In genomic region chr11:65119670-65119995, GRCh38 we compare ENCODE assay signal across 15 cellular contexts. TPM values are rescaled to one million over a fixed set of nuclear protein-coding genes. Genes with fewer than 3 reads are reported as not detected.
DNase-seq lines count a peak whose midpoint lies in the region; ATAC-seq and TF ChIP-seq lines count a peak whose summit lies in the region.
"Had no signal": no experiment of that assay in that cellular context is flagged by ENCODE, and none has a peak within 500 bp of the region (broad histone marks: within the 10 kb centered on the region; RNA-seq: fewer than 3 reads in every experiment).

No MANE protein-coding gene starts in this region.

- H3K27me3 Mint-ChIP-seq in Caco-2 (ENCODE audit: insufficient read depth, unreplicated experiment) (no peaks in the 10 kb centered on the region), nephron (ENCODE audit: low read depth) (no peaks in the 10 kb centered on the region), WTC11 (ENCODE audit: low read depth) (no peaks in the 10 kb centered on the region)
- no peaks in the 10 kb centered on the region for H3K27me3 Mint-ChIP-seq in activated naive CD8-positive, alpha-beta T cell treated with anti-CD3 and anti-CD28 coated beads, Interleukin-2, amount 10 ng/mL, durations not matched to agents 7 days and 5 days

- no TSS peak for BruUV-seq in Caco-2 (replicated peaks; lab: Mats Ljungman, UMichigan)

- H3K4me3 Mint-ChIP-seq in Caco-2 (ENCODE audit: unreplicated experiment) = peak overlapping the region; percentile 98
- no peak overlapping the region for H3K4me3 Mint-ChIP-seq in activated naive CD8-positive, alpha-beta T cell treated with anti-CD3 and anti-CD28 coated beads, Interleukin-2, amount 10 ng/mL, durations not matched to agents 7 days and 5 days
- peak overlapping the region; percentile 76 to 100 (median 98) for H3K4me3 Mint-ChIP-seq in nephron
- no peak overlapping the region for H3K4me3 Mint-ChIP-seq in WTC11

- TF ChIP-seq CTCF in Caco-2 (IDR thresholded peaks at IDR 0.05; ENCODE audit: insufficient read depth in 1 of 2, low read depth in 1 of 2, low read length in 1 of 2, severe bottlenecking in 1 of 2, unreplicated experiment in 1 of 2) = no peak
- TF ChIP-seq CTCF in nephron (IDR thresholded peaks at IDR 0.05; ENCODE audit: unreplicated experiment in 3 of 3) = no peak
- no peak for TF ChIP-seq CTCF in WTC11 (IDR thresholded peaks at IDR 0.05)

- H3K27ac Mint-ChIP-seq in Caco-2 (ENCODE audit: unreplicated experiment) = no peak overlapping the region
- H3K27ac Mint-ChIP-seq in activated naive CD8-positive, alpha-beta T cell treated with anti-CD3 and anti-CD28 coated beads, Interleukin-2, amount 10 ng/mL, durations not matched to agents 7 days and 5 days = peak overlapping the region; percentile 99
- H3K27ac Mint-ChIP-seq in nephron = peak overlapping the region in 1 of 3 experiments; percentile 32
- no peak overlapping the region for H3K27ac Mint-ChIP-seq in WTC11

- CTCF ChIA-PET in Caco-2 (lab: Charles Lee) (no interaction called here), WTC11 (lab: Charles Lee) (interaction anchor here (2.7 to 5.7 kb wide), 2 partner anchors 8 to 62 kb away, joined by 14 to 56 read pairs; partner anchors contain the start of genes CAPN1 and TM7SF2)

- H3K79me2 ChIP-seq in Karpas-422 (ENCODE audit: low read length) = peaks cover 51% of the 10 kb centered on the region

- DNase-seq in Caco-2 (no peak), Karpas-422 (peak; percentile 65), WTC11 (ENCODE audit: low spot score) (no peak)
- no peak for DNase-seq in activated naive CD8-positive, alpha-beta T cell treated with anti-CD3 and anti-CD28 coated beads, Interleukin-2, amount 10 ng/mL, durations not matched to agents 7 days and 5 days
- DNase-seq in effector memory CD4-positive, alpha-beta T cell = no peak
- DNase-seq: activated effector memory CD4-positive, alpha-beta T cell treated with Interleukin-2 at 50 U/mL for 16 hours; caudate nucleus; NCI-H1417 treated with DMSO at 0.1 percent for 48 hours; NCI-H526; SHP77; transverse colon; WERI-Rb-1 had no signal

- peak overlapping the region; percentile 97 for H3K4me2 ChIP-seq in Karpas-422 (ENCODE audit: low read depth, low read length, poor library complexity, severe bottlenecking)

- intact Hi-C loops in Caco-2 (cut with micrococcal nuclease; ENCODE audit: unreplicated experiment) = loop anchor here (5.0 to 10.0 kb wide), 2 partner anchors 133 to 345 kb away; partner anchors contain the start of gene SF1

- H3K4me3 ChIP-seq in Caco-2 (ENCODE audit: low read depth, low read length) (no peak overlapping the region), Karpas-422 (ENCODE audit: low read length) (peak overlapping the region; percentile 90)
- H3K4me3 ChIP-seq in effector memory CD4-positive, alpha-beta T cell (ENCODE audit: insufficient read depth, low read depth, low read length, poor library complexity, severe bottlenecking) = no peak overlapping the region
- H3K4me3 ChIP-seq: transverse colon had no signal

- ATAC-seq in activated naive CD8-positive, alpha-beta T cell treated with anti-CD3 and anti-CD28 coated beads, Interleukin-2, amount 10 ng/mL, durations not matched to agents 7 days and 5 days (ENCODE audit: low read depth) = no peak
- no peak for ATAC-seq in GM18519 (IDR thresholded peaks at IDR 0.05; ENCODE audit: low FRiP score, unreplicated experiment)
- no peak for ATAC-seq in WTC11
- no peak for ATAC-seq in HG02759 (IDR thresholded peaks at IDR 0.05; ENCODE audit: unreplicated experiment)

- H2AFZ ChIP-seq in Karpas-422 (ENCODE audit: low read length) = no peak overlapping the region

- peak overlapping the region; percentile 95 for H3K27ac ChIP-seq in Karpas-422 (ENCODE audit: low read length)
- H3K27ac ChIP-seq in effector memory CD4-positive, alpha-beta T cell (ENCODE audit: insufficient read depth, low read length, poor library complexity, severe bottlenecking) = no peak overlapping the region
- H3K27ac ChIP-seq: WERI-Rb-1 had no signal

- H3K9me3 ChIP-seq in Caco-2 = no peaks in the 10 kb centered on the region
- no peaks in the 10 kb centered on the region for H3K9me3 ChIP-seq in Karpas-422 (ENCODE audit: low read length)
- no peaks in the 10 kb centered on the region for H3K9me3 ChIP-seq in effector memory CD4-positive, alpha-beta T cell (ENCODE audit: control insufficient read depth, low read length)
- H3K9me3 ChIP-seq: transverse colon had no signal

- peak overlapping the region; percentile 98 for H3K9ac ChIP-seq in Karpas-422 (ENCODE audit: low read length)

- H3K9me3 Mint-ChIP-seq in Caco-2 (ENCODE audit: unreplicated experiment) (no peaks in the 10 kb centered on the region), nephron (no peaks in the 10 kb centered on the region), WTC11 (no peaks in the 10 kb centered on the region)
- H3K9me3 Mint-ChIP-seq in activated naive CD8-positive, alpha-beta T cell treated with anti-CD3 and anti-CD28 coated beads, Interleukin-2, amount 10 ng/mL, durations not matched to agents 7 days and 5 days = no peaks in the 10 kb centered on the region

- peaks cover 7% of the 10 kb centered on the region for H3K4me1 Mint-ChIP-seq in Caco-2 (ENCODE audit: low read depth, unreplicated experiment)
- H3K4me1 Mint-ChIP-seq in activated naive CD8-positive, alpha-beta T cell treated with anti-CD3 and anti-CD28 coated beads, Interleukin-2, amount 10 ng/mL, durations not matched to agents 7 days and 5 days = peaks cover 34% of the 10 kb centered on the region
- H3K4me1 Mint-ChIP-seq in nephron = peaks cover 28% of the 10 kb centered on the region
- H3K4me1 Mint-ChIP-seq in WTC11 = peaks cover 17% of the 10 kb centered on the region

- peaks cover 21% of the 10 kb centered on the region for H3K4me1 ChIP-seq in Caco-2
- peaks cover 70% of the 10 kb centered on the region for H3K4me1 ChIP-seq in Karpas-422 (ENCODE audit: low read length)
- H3K4me1 ChIP-seq in effector memory CD4-positive, alpha-beta T cell (ENCODE audit: control insufficient read depth, insufficient read depth, low read length, poor library complexity, severe bottlenecking) = peaks cover 30% of the 10 kb centered on the region

- H3K9me2 ChIP-seq in Karpas-422 (replicated peaks; ENCODE audit: insufficient read depth, low read length) = no peaks in the 10 kb centered on the region

- H3K36me3 ChIP-seq in Caco-2 (ENCODE audit: control insufficient read depth, insufficient read depth, low read length) (peaks cover 11% of the 10 kb centered on the region), Karpas-422 (ENCODE audit: insufficient read depth, low read length) (peaks cover 29% of the 10 kb centered on the region; the same call in 1 of the 2 replicates)
- peaks cover 44% of the 10 kb centered on the region for H3K36me3 ChIP-seq in effector memory CD4-positive, alpha-beta T cell (ENCODE audit: control insufficient read depth, insufficient read depth, low read length)

- H3K36me3 Mint-ChIP-seq in Caco-2 (ENCODE audit: insufficient read depth, unreplicated experiment) (peaks cover 87% of the 10 kb centered on the region), nephron (ENCODE audit: low read depth) (peaks cover 39% of the 10 kb centered on the region), WTC11 (peaks cover 37% of the 10 kb centered on the region)
- peaks cover 24% of the 10 kb centered on the region for H3K36me3 Mint-ChIP-seq in activated naive CD8-positive, alpha-beta T cell treated with anti-CD3 and anti-CD28 coated beads, Interleukin-2, amount 10 ng/mL, durations not matched to agents 7 days and 5 days

- H3K27me3 ChIP-seq in Caco-2 (replicated peaks; ENCODE audit: control insufficient read depth, insufficient read depth, low read length) = no peaks in the 10 kb centered on the region
- H3K27me3 ChIP-seq in Karpas-422 (ENCODE audit: low read length) = no peaks in the 10 kb centered on the region
- H3K27me3 ChIP-seq in effector memory CD4-positive, alpha-beta T cell (replicated peaks; ENCODE audit: control insufficient read depth, insufficient read depth, low read length, poor library complexity, severe bottlenecking) = no peaks in the 10 kb centered on the region
- H3K27me3 ChIP-seq: transverse colon had no signal

- POLR2A ChIA-PET in Caco-2 (lab: Charles Lee) = interaction anchor here (0.6 kb wide), 1 partner anchor 93 kb away, joined by 3 read pairs; no protein-coding TSS in a partner anchor
- POLR2A ChIA-PET in activated naive CD8-positive, alpha-beta T cell treated with anti-CD3 and anti-CD28 coated beads, Interleukin-2, amount 10 ng/mL, durations not matched to agents 7 days and 5 days (lab: Charles Lee) = interaction anchor here (0.6 to 3.4 kb wide), 3 partner anchors 15 to 143 kb away, joined by 3 to 62 read pairs (median 23); partner anchors contain the start of genes CAPN1 and SYVN1
- POLR2A ChIA-PET in WTC11 (lab: Charles Lee) = interaction anchor here (1.5 kb wide), 1 partner anchor 61 kb away, joined by 3 read pairs; no protein-coding TSS in a partner anchor

- no peaks in the 10 kb centered on the region for H4K20me1 ChIP-seq in Karpas-422 (ENCODE audit: insufficient read depth, low read depth, low read length)

RNA-seq across cellular contexts. Expression of gene ZNHIT2, which starts 2.1 kb away (rescaled TPM):
- total RNA-seq in Caco-2 (2022) = 12.2 and 14.7 TPM in 2 replicates
- 11.3 and 18.0 TPM in 2 replicates for total RNA-seq in Karpas-422 (2014; rRNA removed; shearing (Covaris generic); ENCODE audit: low replicate concordance)
- 10 to 100 TPM; 11.1 to 11.9 TPM for total RNA-seq in activated naive CD8-positive, alpha-beta T cell treated with anti-CD3 and anti-CD28 coated beads, Interleukin-2, amount 10 ng/mL, durations not matched to agents 7 days and 5 days
- total RNA-seq in WTC11 (2021) = 15.9 to 18.3 TPM (median 16.7 TPM) in 3 replicates

RNA-seq across cellular contexts. Expression of gene FAU, which starts 2.3 kb away (rescaled TPM):
- total RNA-seq in Caco-2 (2022) (918 and 972 TPM in 2 replicates), WTC11 (2021) (951 to 991 TPM (median 985 TPM) in 3 replicates)
- total RNA-seq in Karpas-422 (2014; rRNA removed; shearing (Covaris generic); ENCODE audit: low replicate concordance) = 662 and 1,340 TPM in 2 replicates
- total RNA-seq in activated naive CD8-positive, alpha-beta T cell treated with anti-CD3 and anti-CD28 coated beads, Interleukin-2, amount 10 ng/mL, durations not matched to agents 7 days and 5 days = 1,000 to 10,000 TPM; 1,110 to 1,162 TPM

RNA-seq across cellular contexts. Expression of gene MRPL49, which starts 2.5 kb away (rescaled TPM):
- total RNA-seq in Caco-2 (2022) (89.2 and 95.1 TPM in 2 replicates), WTC11 (2021) (51.3 to 55.9 TPM (median 53.3 TPM) in 3 replicates)
- total RNA-seq in Karpas-422 (2014; rRNA removed; shearing (Covaris generic); ENCODE audit: low replicate concordance) = 44.5 and 65.8 TPM in 2 replicates
- total RNA-seq in activated naive CD8-positive, alpha-beta T cell treated with anti-CD3 and anti-CD28 coated beads, Interleukin-2, amount 10 ng/mL, durations not matched to agents 7 days and 5 days = 10 to 100 TPM; 50.7 to 53.6 TPM

RNA-seq across cellular contexts. Expression of gene TM7SF2, which starts 8.0 kb away (rescaled TPM):
- total RNA-seq in Caco-2 (2022) (62.9 and 73.8 TPM in 2 replicates), WTC11 (2021) (63.8 to 74.9 TPM (median 71.5 TPM) in 3 replicates)
- total RNA-seq in Karpas-422 (2014; rRNA removed; shearing (Covaris generic); ENCODE audit: low replicate concordance) = 160 and 161 TPM in 2 replicates
- 10 to 100 TPM; 26.1 to 26.2 TPM for total RNA-seq in activated naive CD8-positive, alpha-beta T cell treated with anti-CD3 and anti-CD28 coated beads, Interleukin-2, amount 10 ng/mL, durations not matched to agents 7 days and 5 days

RNA-seq across cellular contexts. Expression of gene SYVN1, which starts 14.7 kb away (rescaled TPM):
- total RNA-seq in Caco-2 (2022) (50.9 and 56.5 TPM in 2 replicates), WTC11 (2021) (27.6 to 34.8 TPM (median 31.8 TPM) in 3 replicates)
- 73.6 and 118 TPM in 2 replicates for total RNA-seq in Karpas-422 (2014; rRNA removed; shearing (Covaris generic); ENCODE audit: low replicate concordance)
- total RNA-seq in activated naive CD8-positive, alpha-beta T cell treated with anti-CD3 and anti-CD28 coated beads, Interleukin-2, amount 10 ng/mL, durations not matched to agents 7 days and 5 days = 10 to 100 TPM; 43.4 to 45.1 TPM

Comparison
In these comparisons a context has a peak if more than half of its experiments do, and no peak if none do; other contexts are left out.
1. H3K4me3 Mint-ChIP-seq: peak in Caco-2 (single experiment) and nephron (3 of 3); none in activated naive CD8-positive, alpha-beta T cell treated with anti-CD3 and anti-CD28 coated beads, Interleukin-2, amount 10 ng/mL, durations not matched to agents 7 days and 5 days (single experiment) and WTC11 (single experiment).